7 cellular contexts compared by ENCODE assay signal in genomic region chr19:4988770-4989251, GRCh38. TPM values are rescaled to one million over a fixed set of nuclear protein-coding genes. Genes with fewer than 3 reads are reported as not detected.
DNase-seq lines count a peak whose midpoint lies in the region; ATAC-seq and TF ChIP-seq lines count a peak whose summit lies in the region.

No MANE protein-coding gene starts in this region.

- DNase-seq in HFFc6 (peak; percentile 83), chondrocyte (ENCODE audit: low spot score) (no peak), left colon (peak in 1 of 2 donors; percentile 41), thoracic aorta (ENCODE audit: low spot score) (peak; percentile 80), NCI-H345 treated with DMSO at 0.1 percent for 48 hours (lab: John Stamatoyannopoulos, UW; ENCODE audit: unreplicated experiment) (no peak), globus pallidus (ENCODE audit: low spot score) (no peak)

- no peaks in the 10 kb centered on the region for H3K9me3 ChIP-seq in thoracic aorta

- H3K4me1 Mint-ChIP-seq in HFFc6 (ENCODE audit: low read depth) = peaks cover 37% of the 10 kb centered on the region
- peaks cover 38% of the 10 kb centered on the region for H3K4me1 Mint-ChIP-seq in chondrocyte (ENCODE audit: low read depth)

- intact Hi-C loops in left colon (cut with DNase I, micrococcal nuclease) = no loop called here

- peaks cover 20 to 32% of the 10 kb centered on the region in 2 donors for H3K4me1 ChIP-seq in thoracic aorta (ENCODE audit: control insufficient read depth in 1 of 2, low read depth in 2 of 2)

- peak; percentile 13 for ATAC-seq in left colon
- peak; percentile 65 for ATAC-seq in thoracic aorta (ENCODE audit: insufficient number of reproducible peaks, low FRiP score, low read depth)
- no peak for ATAC-seq in HG03342 (IDR thresholded peaks at IDR 0.05; ENCODE audit: unreplicated experiment)

- H3K27me3 ChIP-seq in thoracic aorta (replicated peaks; ENCODE audit: insufficient read depth) = no peaks in the 10 kb centered on the region

- peak overlapping the region; percentile 38 for H3K4me3 ChIP-seq in thoracic aorta

- no peak for TF ChIP-seq CTCF in HFFc6 (IDR thresholded peaks at IDR 0.05)
- no peak for TF ChIP-seq CTCF in chondrocyte (IDR thresholded peaks at IDR 0.05)
- no peak for TF ChIP-seq CTCF in thoracic aorta (IDR thresholded peaks at IDR 0.05)

- peak overlapping the region; percentile 69 to 77 for H3K27ac ChIP-seq in thoracic aorta

- H3K36me3 Mint-ChIP-seq in HFFc6 (ENCODE audit: low read depth) (peaks cover 4% of the 10 kb centered on the region), chondrocyte (ENCODE audit: low read depth) (peaks cover 3% of the 10 kb centered on the region)

- H3K27ac Mint-ChIP-seq in HFFc6 = peak overlapping the region; percentile 90
- peak overlapping the region; percentile 87 for H3K27ac Mint-ChIP-seq in chondrocyte (ENCODE audit: unreplicated experiment)

- H3K9me3 Mint-ChIP-seq in HFFc6 (no peaks in the 10 kb centered on the region), chondrocyte (ENCODE audit: low read depth) (peaks cover 7% of the 10 kb centered on the region)

- H3K36me3 ChIP-seq in thoracic aorta = no peaks in the 10 kb centered on the region

- H3K27me3 Mint-ChIP-seq in HFFc6 (ENCODE audit: insufficient read depth) (no peaks in the 10 kb centered on the region), chondrocyte (ENCODE audit: low read depth) (no peaks in the 10 kb centered on the region)

- H3K4me3 Mint-ChIP-seq in HFFc6 = peak overlapping the region; percentile 78
- H3K4me3 Mint-ChIP-seq in chondrocyte (ENCODE audit: unreplicated experiment) = no peak overlapping the region

RNA-seq across cellular contexts. Expression of gene KDM4B, which starts 19.9 kb away (rescaled TPM):
- 10 to 100 TPM; 17.0 to 27.2 (median 20.3) TPM for total RNA-seq in HFFc6 (2021; fragmentation: NEBNext Ultra II Directional; extraction: Animal tissue kit (Norgen Biotek cat#: 25700))
- total RNA-seq in chondrocyte (50.7 to 53.2 TPM (median 52.2 TPM) in 3 replicates), left colon (10 to 100 TPM; 43.9 to 46.2 TPM), thoracic aorta (10 to 100 TPM; 49.1 to 54.0 TPM)

Comparison
In these comparisons a context has a peak if more than half of its experiments do, and no peak if none do; other contexts are left out.
1. DNase-seq: peak in HFFc6 (single experiment) and thoracic aorta (single experiment); none in chondrocyte (single experiment), NCI-H345 treated with DMSO at 0.1 percent for 48 hours (single experiment) and globus pallidus (single experiment).